25 cellular contexts compared by ENCODE assay signal in genomic region chr17:76881408-76881807, GRCh38. TPM values are rescaled to one million over a fixed set of nuclear protein-coding genes. Genes with fewer than 3 reads are reported as not detected.
"Had no signal": no experiment of that assay in that cellular context is flagged by ENCODE, and none has a peak within 500 bp of the region (broad histone marks: within the 10 kb centered on the region; RNA-seq: fewer than 3 reads in every experiment).

No MANE protein-coding gene starts in this region.

- H3K9me3 Mint-ChIP-seq: activated CD4-positive, alpha-beta memory T cell treated with anti-CD3 and anti-CD28 coated beads, Interleukin-2, amount 10 ng/mL, durations not matched to agents 7 days and 5 days; activated CD4-positive, alpha-beta T cell treated with anti-CD3 and anti-CD28 coated beads, Interleukin-2, amount 10 ng/mL, durations not matched to agents 24 days and 14 days; activated naive CD4-positive, alpha-beta T cell treated with anti-CD3 and anti-CD28 coated beads, Interleukin-2, amount 10 ng/mL, durations not matched to agents 7 days and 5 days; activated naive CD4-positive, alpha-beta T cell treated with anti-CD3 and anti-CD28 coated beads, Interleukin-2, amount 50 U/mL, for 72 hours; activated naive CD8-positive, alpha-beta T cell treated with anti-CD3 and anti-CD28 coated beads, Interleukin-2, amount 10 ng/mL, durations not matched to agents 7 days and 5 days; activated T-cell treated with anti-CD3 and anti-CD28 coated beads, Interleukin-2, amount 50 U/mL, for 24 hours; activated T-cell treated with anti-CD3 and anti-CD28 coated beads, Interleukin-2, amount 50 U/mL, for 72 hours; brain had no signal

- H3K4me1 Mint-ChIP-seq: activated CD4-positive, alpha-beta memory T cell treated with anti-CD3 and anti-CD28 coated beads, Interleukin-2, amount 10 ng/mL, durations not matched to agents 7 days and 5 days; activated CD4-positive, alpha-beta T cell treated with anti-CD3 and anti-CD28 coated beads for 36 hours; activated CD4-positive, alpha-beta T cell treated with anti-CD3 and anti-CD28 coated beads, Interleukin-2, amount 10 ng/mL, durations not matched to agents 24 days and 14 days; activated naive CD4-positive, alpha-beta T cell treated with anti-CD3 and anti-CD28 coated beads, Interleukin-2, amount 10 ng/mL, durations not matched to agents 7 days and 5 days; activated naive CD8-positive, alpha-beta T cell treated with anti-CD3 and anti-CD28 coated beads, Interleukin-2, amount 10 ng/mL, durations not matched to agents 7 days and 5 days had no signal

- H3K27me3 ChIP-seq: ascending aorta, breast epithelium, colonic mucosa had no signal

- H3K4me3 Mint-ChIP-seq: activated CD4-positive, alpha-beta memory T cell treated with anti-CD3 and anti-CD28 coated beads, Interleukin-2, amount 10 ng/mL, durations not matched to agents 7 days and 5 days; activated CD4-positive, alpha-beta T cell treated with anti-CD3 and anti-CD28 coated beads for 36 hours; activated CD4-positive, alpha-beta T cell treated with anti-CD3 and anti-CD28 coated beads, Interleukin-2, amount 10 ng/mL, durations not matched to agents 24 days and 14 days; activated naive CD4-positive, alpha-beta T cell treated with anti-CD3 and anti-CD28 coated beads, Interleukin-2, amount 10 ng/mL, durations not matched to agents 7 days and 5 days; activated naive CD8-positive, alpha-beta T cell treated with anti-CD3 and anti-CD28 coated beads, Interleukin-2, amount 10 ng/mL, durations not matched to agents 7 days and 5 days; activated T-cell treated with anti-CD3 and anti-CD28 coated beads, Interleukin-2, amount 50 U/mL, for 24 hours; activated T-cell treated with anti-CD3 and anti-CD28 coated beads, Interleukin-2, amount 50 U/mL, for 72 hours; brain had no signal

- H3K4me1 ChIP-seq: ascending aorta, breast epithelium, colonic mucosa had no signal

- H3K4me3 ChIP-seq: ascending aorta, breast epithelium, cardiac muscle cell, colonic mucosa had no signal

- ATAC-seq: activated CD4-positive, alpha-beta T cell treated with anti-CD3 and anti-CD28 coated beads for 36 hours; activated naive CD4-positive, alpha-beta T cell treated with anti-CD3 and anti-CD28 coated beads, Interleukin-2, amount 50 U/mL, for 72 hours; activated T-cell treated with anti-CD3 and anti-CD28 coated beads, Interleukin-2, amount 50 U/mL, for 72 hours; esophagus mucosa had no signal

- H3K27ac Mint-ChIP-seq: activated CD4-positive, alpha-beta memory T cell treated with anti-CD3 and anti-CD28 coated beads, Interleukin-2, amount 10 ng/mL, durations not matched to agents 7 days and 5 days; activated CD4-positive, alpha-beta T cell treated with anti-CD3 and anti-CD28 coated beads for 36 hours; activated CD4-positive, alpha-beta T cell treated with anti-CD3 and anti-CD28 coated beads, Interleukin-2, amount 10 ng/mL, durations not matched to agents 24 days and 14 days; activated naive CD4-positive, alpha-beta T cell treated with anti-CD3 and anti-CD28 coated beads, Interleukin-2, amount 10 ng/mL, durations not matched to agents 7 days and 5 days; activated naive CD8-positive, alpha-beta T cell treated with anti-CD3 and anti-CD28 coated beads, Interleukin-2, amount 10 ng/mL, durations not matched to agents 7 days and 5 days; activated T-cell treated with anti-CD3 and anti-CD28 coated beads, Interleukin-2, amount 50 U/mL, for 24 hours; activated T-cell treated with anti-CD3 and anti-CD28 coated beads, Interleukin-2, amount 50 U/mL, for 72 hours had no signal

- H3K27ac ChIP-seq: ascending aorta, breast epithelium, cardiac muscle cell, colonic mucosa had no signal

- H3K27me3 Mint-ChIP-seq: activated CD4-positive, alpha-beta memory T cell treated with anti-CD3 and anti-CD28 coated beads, Interleukin-2, amount 10 ng/mL, durations not matched to agents 7 days and 5 days; activated CD4-positive, alpha-beta T cell treated with anti-CD3 and anti-CD28 coated beads for 36 hours; activated T-cell treated with anti-CD3 and anti-CD28 coated beads, Interleukin-2, amount 50 U/mL, for 24 hours; brain had no signal

- H3K36me3 ChIP-seq: ascending aorta, breast epithelium, cardiac muscle cell, colonic mucosa had no signal

- DNase-seq: activated CD4-positive, alpha-beta memory T cell treated with anti-CD3 and anti-CD28 coated beads, Interleukin-2, amount 10 ng/mL, durations not matched to agents 7 days and 5 days; activated CD4-positive, alpha-beta T cell treated with anti-CD3 and anti-CD28 coated beads for 36 hours; activated CD4-positive, alpha-beta T cell treated with anti-CD3 and anti-CD28 coated beads, Interleukin-2, amount 10 ng/mL, durations not matched to agents 24 days and 14 days; activated CD4-positive, CD25-positive, alpha-beta regulatory T cell; activated CD4-positive, CD25-positive, alpha-beta regulatory T cell treated with anti-CD3 and anti-CD28 coated beads, Interleukin-2, amount 50 U/mL, for 72 hours; activated CD8-positive, alpha-beta memory T cell treated with anti-CD3 and anti-CD28 coated beads, Interleukin-2, amount 50 U/mL, for 48 hours; activated gamma-delta T cell; activated naive CD4-positive, alpha-beta T cell; activated naive CD4-positive, alpha-beta T cell treated with anti-CD3 and anti-CD28 coated beads, Interleukin-2, amount 10 ng/mL, durations not matched to agents 7 days and 5 days; activated naive CD8-positive, alpha-beta T cell treated with anti-CD3 and anti-CD28 coated beads, Interleukin-2, amount 10 ng/mL, durations not matched to agents 7 days and 5 days; activated T-cell treated with anti-CD3 and anti-CD28 coated beads for 4 hours; activated T-cell treated with anti-CD3 and anti-CD28 coated beads, Interleukin-2, amount 50 U/mL, for 24 hours; activated T-cell treated with anti-CD3 and anti-CD28 coated beads, Interleukin-2, amount 50 U/mL, for 72 hours; central memory CD4-positive, alpha-beta T cell; cerebellar nuclear complex; colonic mucosa; effector CD8-positive, alpha-beta T cell; foreskin fibroblast; T-helper 2 cell had no signal

- H3K9me3 ChIP-seq: ascending aorta, breast epithelium, colonic mucosa had no signal

- H3K36me3 Mint-ChIP-seq: activated naive CD4-positive, alpha-beta T cell treated with anti-CD3 and anti-CD28 coated beads, Interleukin-2, amount 10 ng/mL, durations not matched to agents 7 days and 5 days; activated naive CD4-positive, alpha-beta T cell treated with anti-CD3 and anti-CD28 coated beads, Interleukin-2, amount 50 U/mL, for 72 hours; activated naive CD8-positive, alpha-beta T cell treated with anti-CD3 and anti-CD28 coated beads, Interleukin-2, amount 10 ng/mL, durations not matched to agents 7 days and 5 days had no signal

RNA-seq across cellular contexts. Expression of gene MGAT5B, which starts 13.2 kb away (rescaled TPM):
- total RNA-seq: activated CD4-positive, alpha-beta T cell treated with anti-CD3 and anti-CD28 coated beads for 36 hours; ascending aorta had no signal
